ENCODE assay signal across 8 cellular contexts in the genomic region with DNA sequence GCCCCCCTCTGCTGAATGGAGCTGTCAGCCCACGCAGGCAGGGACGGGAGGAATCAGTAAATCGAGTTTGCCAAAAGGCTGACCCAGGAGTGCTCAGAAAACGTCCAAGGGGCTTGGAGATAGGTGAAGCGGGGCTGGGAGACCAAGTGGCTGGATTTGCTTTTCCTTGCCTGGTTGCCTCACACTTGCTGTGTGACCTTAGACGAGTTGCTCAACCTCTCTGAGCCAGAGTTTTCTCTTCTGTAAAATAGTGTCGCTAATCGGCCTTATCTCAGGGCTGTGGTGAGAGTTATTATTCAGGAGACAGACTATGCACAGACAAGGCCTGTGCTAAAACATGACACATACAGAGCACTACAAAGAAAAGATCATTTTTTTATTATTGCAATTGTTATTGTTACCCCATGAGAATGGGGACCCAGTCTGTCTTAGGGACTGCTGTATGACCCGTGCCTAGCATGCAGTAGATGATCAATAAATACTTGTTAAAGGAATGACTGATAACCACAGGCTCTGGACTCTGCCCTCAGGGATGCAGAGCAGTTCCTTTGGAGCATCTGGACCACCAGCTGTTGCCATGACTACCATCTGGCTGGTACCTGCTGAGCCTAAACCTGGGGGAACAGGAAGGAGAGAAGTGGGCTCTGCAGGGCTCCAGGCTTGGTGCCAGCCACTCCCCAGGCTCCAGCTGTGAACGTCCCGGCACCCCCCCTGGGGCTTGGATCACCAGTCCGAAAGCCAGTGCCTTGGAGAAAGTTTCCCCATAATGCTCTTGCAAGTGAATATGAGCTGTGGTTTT. TPM values are rescaled to one million over a fixed set of nuclear protein-coding genes. Genes with fewer than 3 reads are reported as not detected.
DNase-seq lines count a peak whose midpoint lies in the region; ATAC-seq, FAIRE-seq and TF ChIP-seq lines count a peak whose summit lies in the region.

No MANE protein-coding gene starts in this region.

- no peak overlapping the region for H3K9ac ChIP-seq in kidney (ENCODE audit: low read length in 2 of 2)

- DNase-seq in activated naive CD4-positive, alpha-beta T cell treated with Interleukin-2 at 50 U/mL for 16 hours: no peak
- DNase-seq in activated CD8-positive, alpha-beta T cell treated with anti-CD3 and anti-CD28 coated beads, Interleukin-2, amount 10 ng/mL, durations not matched to agents 7 days and 5 days: no peak
- DNase-seq in kidney (peak; percentile 82), upper lobe of right lung (no peak), pons (ENCODE audit: low spot score) (no peak), OCI-M1 (lab: John Stamatoyannopoulos, UW) (no peak), cerebellum (ENCODE audit: low spot score) (no peak)

- FAIRE-seq in kidney (lab: Jason Lieb, UNC): no peak

- CTCF ChIA-PET in activated CD8-positive, alpha-beta T cell treated with anti-CD3 and anti-CD28 coated beads, Interleukin-2, amount 10 ng/mL, durations not matched to agents 7 days and 5 days (lab: Charles Lee): interaction anchor here (0.6 to 2.9 kb wide), 17 partner anchors 9 to 768 kb away, joined by 3 to 24 read pairs (median 4); no protein-coding TSS in a partner anchor

- H3K27ac Mint-ChIP-seq in activated naive CD4-positive, alpha-beta T cell treated with anti-CD3 and anti-CD28 coated beads, Interleukin-2, amount 50 U/mL, for 24 hours: peak overlapping the region; percentile 59
- no peak overlapping the region for H3K27ac Mint-ChIP-seq in activated CD8-positive, alpha-beta T cell treated with anti-CD3 and anti-CD28 coated beads, Interleukin-2, amount 10 ng/mL, durations not matched to agents 7 days and 5 days

- H3K9me3 ChIP-seq in kidney (ENCODE audit: control insufficient read depth in 1 of 2, low read length in 2 of 2) (no peaks in the 10 kb centered on the region), upper lobe of right lung (no peaks in the 10 kb centered on the region)

- H3K4me1 Mint-ChIP-seq in activated naive CD4-positive, alpha-beta T cell treated with anti-CD3 and anti-CD28 coated beads, Interleukin-2, amount 50 U/mL, for 24 hours: peaks cover 22% of the 10 kb centered on the region
- peaks cover 6% of the 10 kb centered on the region for H3K4me1 Mint-ChIP-seq in activated CD8-positive, alpha-beta T cell treated with anti-CD3 and anti-CD28 coated beads, Interleukin-2, amount 10 ng/mL, durations not matched to agents 7 days and 5 days (ENCODE audit: low read depth)

- H3K4me3 ChIP-seq in kidney (ENCODE audit: low read length in 2 of 2) (peak overlapping the region in 1 of 2 donors; percentile 36), upper lobe of right lung (peak overlapping the region; percentile 60)

- ATAC-seq in activated CD8-positive, alpha-beta T cell treated with anti-CD3 and anti-CD28 coated beads, Interleukin-2, amount 10 ng/mL, durations not matched to agents 7 days and 5 days: no peak
- peak; percentile 7 for ATAC-seq in upper lobe of right lung

- no peaks in the 10 kb centered on the region for H3K9me3 Mint-ChIP-seq in activated naive CD4-positive, alpha-beta T cell treated with anti-CD3 and anti-CD28 coated beads, Interleukin-2, amount 50 U/mL, for 24 hours
- H3K9me3 Mint-ChIP-seq in activated CD8-positive, alpha-beta T cell treated with anti-CD3 and anti-CD28 coated beads, Interleukin-2, amount 10 ng/mL, durations not matched to agents 7 days and 5 days (ENCODE audit: insufficient read depth): no peaks in the 10 kb centered on the region

- H3K36me3 Mint-ChIP-seq in activated naive CD4-positive, alpha-beta T cell treated with anti-CD3 and anti-CD28 coated beads, Interleukin-2, amount 50 U/mL, for 24 hours: no peaks in the 10 kb centered on the region
- no peaks in the 10 kb centered on the region for H3K36me3 Mint-ChIP-seq in activated CD8-positive, alpha-beta T cell treated with anti-CD3 and anti-CD28 coated beads, Interleukin-2, amount 10 ng/mL, durations not matched to agents 7 days and 5 days (ENCODE audit: low read depth)

- intact Hi-C loops in kidney (cut with DNase I): no loop called here
- intact Hi-C loops in upper lobe of right lung (cut with DNase I): loop anchor here (5.0 kb wide), 1 partner anchor 121 kb away; no protein-coding TSS in a partner anchor

- H3K4me1 ChIP-seq in kidney (ENCODE audit: control insufficient read depth in 1 of 2, insufficient read depth in 1 of 2, low read depth in 1 of 2, low read length in 2 of 2) (peaks cover 7 to 10% of the 10 kb centered on the region in 2 donors), upper lobe of right lung (peaks cover 20% of the 10 kb centered on the region)

- peaks cover 18% of the 10 kb centered on the region for H3K27me3 ChIP-seq in upper lobe of right lung

- POLR2A ChIA-PET in activated CD8-positive, alpha-beta T cell treated with anti-CD3 and anti-CD28 coated beads, Interleukin-2, amount 10 ng/mL, durations not matched to agents 7 days and 5 days (lab: Charles Lee): interaction anchor here (0.6 kb wide), 1 partner anchor 510 kb away, joined by 3 read pairs; no protein-coding TSS in a partner anchor

- TF ChIP-seq CTCF in kidney (IDR thresholded peaks at IDR 0.05; ENCODE audit: borderline replicate concordance, extremely low read depth, insufficient read depth): no peak
- no peak for TF ChIP-seq CTCF in upper lobe of right lung (IDR thresholded peaks at IDR 0.05)

- peaks cover 3% of the 10 kb centered on the region for H3K27me3 Mint-ChIP-seq in activated naive CD4-positive, alpha-beta T cell treated with anti-CD3 and anti-CD28 coated beads, Interleukin-2, amount 50 U/mL, for 24 hours
- H3K27me3 Mint-ChIP-seq in activated CD8-positive, alpha-beta T cell treated with anti-CD3 and anti-CD28 coated beads, Interleukin-2, amount 10 ng/mL, durations not matched to agents 7 days and 5 days (ENCODE audit: low read depth): peaks cover 25% of the 10 kb centered on the region

- H3K4me3 Mint-ChIP-seq in activated naive CD4-positive, alpha-beta T cell treated with anti-CD3 and anti-CD28 coated beads, Interleukin-2, amount 50 U/mL, for 24 hours: peak overlapping the region; percentile 74
- peak overlapping the region; percentile 39 for H3K4me3 Mint-ChIP-seq in activated CD8-positive, alpha-beta T cell treated with anti-CD3 and anti-CD28 coated beads, Interleukin-2, amount 10 ng/mL, durations not matched to agents 7 days and 5 days

- H3K36me3 ChIP-seq in kidney (ENCODE audit: control insufficient read depth in 1 of 2, insufficient read depth in 2 of 2, low read length in 2 of 2) (no peaks in the 10 kb centered on the region), upper lobe of right lung (no peaks in the 10 kb centered on the region)

- H3K27ac ChIP-seq in kidney (ENCODE audit: low read depth in 2 of 2, low read length in 2 of 2) (no peak overlapping the region), upper lobe of right lung (no peak overlapping the region)

RNA-seq across cellular contexts. Expression of gene KCNK15, which starts 0.9 kb away (rescaled TPM):
- not detected for total RNA-seq in activated CD8-positive, alpha-beta T cell treated with anti-CD3 and anti-CD28 coated beads, Interleukin-2, amount 10 ng/mL, durations not matched to agents 7 days and 5 days
- 11.7 TPM for total RNA-seq in kidney
- polyA plus RNA-seq in kidney (ENCODE audit: insufficient read depth, low read depth, low replicate concordance): 0.62 TPM
- 1.1 TPM for total RNA-seq in upper lobe of right lung
- total RNA-seq in cerebellum: 0.27 TPM

RNA-seq across cellular contexts. Expression of gene CCN5, which starts 31.4 kb away (rescaled TPM):
- not detected for total RNA-seq in activated CD8-positive, alpha-beta T cell treated with anti-CD3 and anti-CD28 coated beads, Interleukin-2, amount 10 ng/mL, durations not matched to agents 7 days and 5 days
- total RNA-seq in kidney: 3.1 TPM
- polyA plus RNA-seq in kidney (ENCODE audit: insufficient read depth, low read depth, low replicate concordance): 0.41 TPM
- 112 TPM for total RNA-seq in upper lobe of right lung
- not detected for total RNA-seq in cerebellum

Comparison
In these comparisons a context has a peak if more than half of its experiments do, and no peak if none do; other contexts are left out.
1. RNA of gene CCN5, which starts 31.4 kb away (total RNA-seq): 112 TPM in upper lobe of right lung (single experiment); 3.1 TPM in kidney (single experiment), not detected in cerebellum (single experiment) and not detected in activated CD8-positive, alpha-beta T cell treated with anti-CD3 and anti-CD28 coated beads, Interleukin-2, amount 10 ng/mL, durations not matched to agents 7 days and 5 days; every median in the first group is over 10 times any median in the second.